Comparison of ENCODE assay signal across 7 cellular contexts in genomic region chrX:90271645-90272044, GRCh38.
DNase-seq lines count a peak whose midpoint lies in the region; ATAC-seq and FAIRE-seq lines count a peak whose summit lies in the region.
"Not testable (repeated sequence)": the region's sequence is repeated elsewhere in the genome, so short reads cannot be mapped to it uniquely, and the experiment has no call there.

No MANE protein-coding gene starts in this region.

- not testable (repeated sequence) for H3K36me3 ChIP-seq in MG63

- not testable (repeated sequence) for H3K27me3 ChIP-seq in MG63

- H3K4me3 ChIP-seq in MG63: not testable (repeated sequence)

- DNase-seq in ACHN (peak; percentile 4), H4 (ENCODE audit: low spot score) (peak; percentile 2), MG63 (peak; percentile 1), RCC 7860 (ENCODE audit: low spot score) (peak; percentile 3), kidney tubule cell (ENCODE audit: low spot score) (peak; percentile 1)

- FAIRE-seq in A204.1 (lab: Jason Lieb, UNC) (peak; percentile 29), RCC 7860 (lab: Jason Lieb, UNC) (peak; percentile 74)

- ATAC-seq in SK-N-SH treated with all-trans-retinoic acid at 6 μM for 48 hours: peak; percentile 77

- H3K9me3 ChIP-seq in MG63: not testable (repeated sequence)

- in situ Hi-C loops in ACHN (cut with HindIII; ENCODE audit: low pct_ligation_motif_present, low pct_unique_long_range_greater_than_20kb, low sequenced_read_pairs): not testable (repeated sequence)
